ENCODE assay signal across 8 cellular contexts in the genomic region with DNA sequence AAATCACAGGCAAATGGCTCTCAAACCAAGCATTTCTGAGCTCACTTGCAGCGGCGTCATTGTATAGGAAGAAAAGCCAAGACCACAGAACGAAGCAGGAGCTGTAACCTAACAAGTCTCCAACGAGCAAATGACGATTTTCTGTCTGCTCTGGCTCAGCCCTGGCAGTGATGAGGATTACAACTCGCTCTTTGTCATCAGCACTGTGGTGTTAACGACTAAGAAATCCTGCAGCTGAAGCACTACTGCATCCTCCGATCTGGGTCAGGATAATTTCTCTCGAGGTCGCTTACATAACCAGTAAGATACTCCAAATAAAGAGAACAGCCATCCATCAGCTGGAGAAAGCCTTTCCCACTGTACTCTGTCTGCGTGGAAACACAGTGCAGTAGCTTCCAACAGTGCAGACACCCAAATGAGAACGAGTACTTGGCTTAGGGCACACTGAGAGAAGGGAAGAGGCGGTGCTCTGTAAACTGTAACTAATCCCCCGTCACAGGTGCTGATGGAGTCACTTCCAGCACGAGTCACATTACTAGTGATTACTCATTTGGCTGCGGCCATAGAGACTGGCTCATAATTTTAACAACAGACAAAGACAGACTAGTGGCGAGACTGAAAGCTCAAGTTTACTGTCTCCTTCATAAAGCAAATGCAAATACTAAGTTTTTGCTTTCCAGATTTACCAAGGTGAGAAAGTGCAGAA.
DNase-seq lines count a peak whose midpoint lies in the region; ATAC-seq and TF ChIP-seq lines count a peak whose summit lies in the region.

No MANE protein-coding gene starts in this region.

- no peaks in the 10 kb centered on the region for H3K27me3 Mint-ChIP-seq in CD4-positive, alpha-beta T cell
- no peaks in the 10 kb centered on the region for H3K27me3 Mint-ChIP-seq in activated CD8-positive, alpha-beta T cell treated with anti-CD3 and anti-CD28 coated beads for 36 hours

- POLR2A ChIA-PET in CD4-positive, alpha-beta T cell (lab: Charles Lee), result interaction anchor here (0.6 to 4.3 kb wide), 32 partner anchors 12 to 962 kb away, joined by 3 to 54 read pairs (median 4); a partner anchor contains a TSS
- POLR2A ChIA-PET in activated CD8-positive, alpha-beta T cell treated with anti-CD3 and anti-CD28 coated beads for 36 hours (lab: Charles Lee), result interaction anchor here (0.6 to 2.1 kb wide), 17 partner anchors 8 to 1277 kb away, joined by 3 to 11 read pairs (median 4); a partner anchor contains a TSS

- H3K4me1 Mint-ChIP-seq in CD4-positive, alpha-beta T cell (ENCODE audit: low read depth), result peaks cover 28% of the 10 kb centered on the region
- peaks cover 17% of the 10 kb centered on the region for H3K4me1 Mint-ChIP-seq in activated CD8-positive, alpha-beta T cell treated with anti-CD3 and anti-CD28 coated beads for 36 hours (ENCODE audit: low read depth)

- H3K9me3 ChIP-seq in CD4-positive, alpha-beta T cell (ENCODE audit: control insufficient read depth, low read length), result no peaks in the 10 kb centered on the region
- no peaks in the 10 kb centered on the region for H3K9me3 ChIP-seq in effector memory CD4-positive, alpha-beta T cell (ENCODE audit: control insufficient read depth, low read length)

- H3K4me3 ChIP-seq in effector memory CD4-positive, alpha-beta T cell (ENCODE audit: insufficient read depth, low read depth, low read length, poor library complexity, severe bottlenecking), result peak overlapping the region; percentile 89

- H3K27ac ChIP-seq in CD4-positive, alpha-beta T cell (ENCODE audit: low read depth, low read length), result peak overlapping the region; percentile 82
- H3K27ac ChIP-seq in effector memory CD4-positive, alpha-beta T cell (ENCODE audit: insufficient read depth, low read length, poor library complexity, severe bottlenecking), result peak overlapping the region; percentile 92

- peaks cover 33% of the 10 kb centered on the region for H3K36me3 Mint-ChIP-seq in CD4-positive, alpha-beta T cell (ENCODE audit: low read depth)
- peaks cover 10% of the 10 kb centered on the region for H3K36me3 Mint-ChIP-seq in activated CD8-positive, alpha-beta T cell treated with anti-CD3 and anti-CD28 coated beads for 36 hours (ENCODE audit: low read depth)

- peak; percentile 14 for TF ChIP-seq CTCF in CD4-positive, alpha-beta T cell (IDR thresholded peaks at IDR 0.05)
- no peak for TF ChIP-seq CTCF in activated CD8-positive, alpha-beta T cell treated with anti-CD3 and anti-CD28 coated beads for 36 hours (IDR thresholded peaks at IDR 0.05)

- DNase-seq in CD4-positive, alpha-beta T cell, result peak; percentile 60 to 85 (median 66)
- DNase-seq in NCI-H748 treated with DMSO at 0.1 percent for 48 hours (lab: John Stamatoyannopoulos, UW), result peak; percentile 90
- peak; percentile 89 for DNase-seq in activated CD8-positive, alpha-beta T cell treated with anti-CD3 and anti-CD28 coated beads for 36 hours
- DNase-seq in effector memory CD4-positive, alpha-beta T cell, result peak; percentile 70 to 78 (median 77)
- peak; percentile 92 for DNase-seq in medulla oblongata (ENCODE audit: extremely low spot score)
- peak; percentile 39 for DNase-seq in stimulated activated CD8-positive, alpha-beta memory T cell treated with anti-CD3 and anti-CD28 coated beads, Interleukin-12 subunit alpha, Interleukin-12 subunit beta, amount 100 ng/mL, for 24 hours (ENCODE audit: extremely low read depth)

- intact Hi-C loops in CD4-positive, alpha-beta T cell (cut with DNase I, micrococcal nuclease), result loop anchor here (1.0 to 5.0 kb wide), 7 partner anchors 28 to 360 kb away; a partner anchor contains a TSS
- intact Hi-C loops in activated CD8-positive, alpha-beta T cell treated with anti-CD3 and anti-CD28 coated beads for 36 hours (cut with micrococcal nuclease), result loop anchor here (2.0 to 10.0 kb wide), 5 partner anchors 52 to 363 kb away; a partner anchor contains a TSS

- peaks cover 17% of the 10 kb centered on the region for H3K4me1 ChIP-seq in effector memory CD4-positive, alpha-beta T cell (ENCODE audit: control insufficient read depth, insufficient read depth, low read length, poor library complexity, severe bottlenecking)

- H3K27me3 ChIP-seq in CD4-positive, alpha-beta T cell (ENCODE audit: control insufficient read depth, insufficient read depth, low read length), result no peaks in the 10 kb centered on the region
- no peaks in the 10 kb centered on the region for H3K27me3 ChIP-seq in effector memory CD4-positive, alpha-beta T cell (replicated peaks; ENCODE audit: control insufficient read depth, insufficient read depth, low read length, poor library complexity, severe bottlenecking)

- no peaks in the 10 kb centered on the region for H3K36me3 ChIP-seq in effector memory CD4-positive, alpha-beta T cell (ENCODE audit: control insufficient read depth, insufficient read depth, low read length)

- peak; percentile 88 for ATAC-seq in CD4-positive, alpha-beta T cell (ENCODE audit: poor library complexity)
- ATAC-seq in GM19372 (IDR thresholded peaks at IDR 0.05; ENCODE audit: low read depth, unreplicated experiment) (peak; percentile 94), HG03558 (IDR thresholded peaks at IDR 0.05; ENCODE audit: extremely low read depth, unreplicated experiment) (peak; percentile 88)
- ATAC-seq in activated CD8-positive, alpha-beta T cell treated with anti-CD3 and anti-CD28 coated beads for 36 hours, result peak; percentile 92

- H3K27ac Mint-ChIP-seq in CD4-positive, alpha-beta T cell, result peak overlapping the region; percentile 98
- peak overlapping the region; percentile 96 for H3K27ac Mint-ChIP-seq in activated CD8-positive, alpha-beta T cell treated with anti-CD3 and anti-CD28 coated beads for 36 hours

- peak overlapping the region; percentile 98 for H3K4me3 Mint-ChIP-seq in CD4-positive, alpha-beta T cell
- peak overlapping the region; percentile 86 for H3K4me3 Mint-ChIP-seq in activated CD8-positive, alpha-beta T cell treated with anti-CD3 and anti-CD28 coated beads for 36 hours

- H3K9me3 Mint-ChIP-seq in CD4-positive, alpha-beta T cell, result no peaks in the 10 kb centered on the region
- no peaks in the 10 kb centered on the region for H3K9me3 Mint-ChIP-seq in activated CD8-positive, alpha-beta T cell treated with anti-CD3 and anti-CD28 coated beads for 36 hours

- CTCF ChIA-PET in CD4-positive, alpha-beta T cell (lab: Charles Lee), result interaction anchor here (0.6 to 2.7 kb wide), 11 partner anchors 8 to 362 kb away, joined by 3 to 16 read pairs (median 3); a partner anchor contains a TSS
- CTCF ChIA-PET in activated CD8-positive, alpha-beta T cell treated with anti-CD3 and anti-CD28 coated beads for 36 hours (lab: Charles Lee), result interaction anchor here (0.9 to 2.3 kb wide), 14 partner anchors 10 to 452 kb away, joined by 3 to 9 read pairs (median 4); no protein-coding TSS in a partner anchor

Comparison
In these comparisons a context has a peak if more than half of its experiments do, and no peak if none do; other contexts are left out.
1. Peak in every context shown above with its lines: DNase-seq, ATAC-seq, H3K4me3 ChIP-seq and H3K27ac ChIP-seq.
2. DNase-seq: peak in every context shown above with its lines; median percentile 92 in medulla oblongata; 90 in NCI-H748 treated with DMSO at 0.1 percent for 48 hours; 89 in activated CD8-positive, alpha-beta T cell treated with anti-CD3 and anti-CD28 coated beads for 36 hours; 77 in effector memory CD4-positive, alpha-beta T cell; 66 in CD4-positive, alpha-beta T cell; 39 in stimulated activated CD8-positive, alpha-beta memory T cell treated with anti-CD3 and anti-CD28 coated beads, Interleukin-12 subunit alpha, Interleukin-12 subunit beta, amount 100 ng/mL, for 24 hours.